In the genomic region with DNA sequence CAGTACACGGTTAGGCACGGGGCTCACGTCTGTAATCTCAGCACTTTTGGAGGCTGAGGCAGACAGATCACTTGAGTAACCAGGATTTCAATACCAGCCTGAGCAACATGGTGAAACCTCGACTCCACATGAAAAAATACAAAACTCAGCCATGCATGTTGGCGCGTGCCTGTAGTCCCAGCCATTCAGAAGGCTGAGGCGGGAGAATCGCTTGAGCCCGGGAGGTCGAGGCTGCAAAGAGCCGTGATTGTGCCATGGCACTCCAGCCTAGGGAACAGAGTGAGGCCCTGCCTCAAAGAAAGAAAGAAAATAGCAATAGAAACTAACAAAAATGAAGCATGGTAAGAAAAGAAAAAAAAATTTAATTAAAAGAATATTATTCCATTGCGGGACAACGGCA, we compare ENCODE assay signal across 16 cellular contexts.
"Had no signal": no experiment of that assay in that cellular context is flagged by ENCODE, and none has a peak within 500 bp of the region (broad histone marks: within the 10 kb centered on the region; RNA-seq: fewer than 3 reads in every experiment).

No MANE protein-coding gene starts in this region.

- H3K9me3 ChIP-seq: ascending aorta, lower lobe of right lung, right atrium auricular region had no signal

- H3K27ac ChIP-seq: ascending aorta, lower lobe of right lung, right atrium auricular region had no signal

- H3K27ac Mint-ChIP-seq: stimulated activated memory B cell treated with anti-CD40 and anti-IgM and Interleukin-4, amounts not matched to agents 10 μg/mL and 1 μg/mL and 100 μg/mL, for 72 hours; type B pancreatic cell had no signal

- H3K4me3 Mint-ChIP-seq: naive B cell; stimulated activated memory B cell treated with anti-CD40 and anti-IgM and Interleukin-4, amounts not matched to agents 10 μg/mL and 1 μg/mL and 100 μg/mL, for 72 hours; type B pancreatic cell had no signal

- H3K9me3 Mint-ChIP-seq: type B pancreatic cell had no signal

- H3K27me3 ChIP-seq: ascending aorta, right atrium auricular region had no signal

- H3K27me3 Mint-ChIP-seq: naive B cell; stimulated activated memory B cell treated with anti-CD40 and anti-IgM and Interleukin-4, amounts not matched to agents 10 μg/mL and 1 μg/mL and 100 μg/mL, for 72 hours; type B pancreatic cell had no signal

- ATAC-seq: activated T-cell treated with anti-CD3 and anti-CD28 coated beads, Interleukin-2, amount 50 U/mL, for 72 hours; esophagus mucosa; lower lobe of right lung; stimulated activated memory B cell treated with anti-CD40 and anti-IgM and Interleukin-4, amounts not matched to agents 10 μg/mL and 1 μg/mL and 100 μg/mL, for 72 hours had no signal

- H3K4me3 ChIP-seq: ascending aorta, lower lobe of right lung, right atrium auricular region had no signal

- H3K36me3 ChIP-seq: right atrium auricular region had no signal

- DNase-seq: activated CD4-positive, alpha-beta T cell treated with anti-CD3 and anti-CD28 coated beads for 48 hours; activated T-cell treated with anti-CD3 and anti-CD28 coated beads, Interleukin-2, amount 50 U/mL, for 72 hours; hippocampal formation; lower lobe of right lung; midbrain; naive B cell; SIG-M5; small intestine; T1000 had no signal

- FAIRE-seq: bronchial epithelial cell, endometrium, small intestine had no signal
